Comparison of ENCODE assay signal across 19 cellular contexts in genomic region chr1:107292012-107292411, GRCh38.
"Had no signal": no experiment of that assay in that cellular context is flagged by ENCODE, and none has a peak within 500 bp of the region (broad histone marks: within the 10 kb centered on the region; RNA-seq: fewer than 3 reads in every experiment).

No MANE protein-coding gene starts in this region.

- DNase-seq: dorsolateral prefrontal cortex; effector CD4-positive, alpha-beta T cell; foreskin keratinocyte; left ventricle myocardium superior; lower lobe of right lung; naive thymus-derived CD8-positive, alpha-beta T cell; nephron progenitor cell; nucleus accumbens; stimulated activated CD4-positive, alpha-beta T cell treated with anti-CD3 and anti-CD28 coated beads, Interleukin-12 subunit alpha, Interleukin-12 subunit beta, amount 100 ng/mL, for 4 hours; stimulated activated CD4-positive, alpha-beta T cell treated with anti-CD3 and anti-CD28 coated beads, Interleukin-2, amount 100 ng/mL, for 24 hours; stimulated activated CD4-positive, alpha-beta T cell treated with anti-CD3 and anti-CD28 coated beads, Interleukin-4, amount 100 ng/mL, for 24 hours; stimulated activated naive CD8-positive, alpha-beta T cell treated with anti-CD3 and anti-CD28 coated beads, Interleukin-15, Interleukin-2, amounts not matched to agents 100 U/mL and 50 U/mL, for 24 hours; substantia nigra; upper lobe of left lung had no signal

- ATAC-seq: foreskin keratinocyte; gastroesophageal sphincter; left ventricle myocardium superior; lower lobe of right lung; naive thymus-derived CD8-positive, alpha-beta T cell; sciatic nerve; stimulated activated effector memory CD8-positive, alpha-beta T cell treated with anti-CD3 and anti-CD28 coated beads, Interleukin-12 subunit alpha, Interleukin-12 subunit beta, amount 100 ng/mL, for 72 hours; stimulated activated naive CD8-positive, alpha-beta T cell treated with anti-CD3 and anti-CD28 coated beads, Interleukin-15, Interleukin-2, amounts not matched to agents 100 U/mL and 50 U/mL, for 24 hours had no signal

- FAIRE-seq: keratinocyte, urothelium cell line had no signal
